8 cellular contexts compared by ENCODE assay signal in the genomic region with DNA sequence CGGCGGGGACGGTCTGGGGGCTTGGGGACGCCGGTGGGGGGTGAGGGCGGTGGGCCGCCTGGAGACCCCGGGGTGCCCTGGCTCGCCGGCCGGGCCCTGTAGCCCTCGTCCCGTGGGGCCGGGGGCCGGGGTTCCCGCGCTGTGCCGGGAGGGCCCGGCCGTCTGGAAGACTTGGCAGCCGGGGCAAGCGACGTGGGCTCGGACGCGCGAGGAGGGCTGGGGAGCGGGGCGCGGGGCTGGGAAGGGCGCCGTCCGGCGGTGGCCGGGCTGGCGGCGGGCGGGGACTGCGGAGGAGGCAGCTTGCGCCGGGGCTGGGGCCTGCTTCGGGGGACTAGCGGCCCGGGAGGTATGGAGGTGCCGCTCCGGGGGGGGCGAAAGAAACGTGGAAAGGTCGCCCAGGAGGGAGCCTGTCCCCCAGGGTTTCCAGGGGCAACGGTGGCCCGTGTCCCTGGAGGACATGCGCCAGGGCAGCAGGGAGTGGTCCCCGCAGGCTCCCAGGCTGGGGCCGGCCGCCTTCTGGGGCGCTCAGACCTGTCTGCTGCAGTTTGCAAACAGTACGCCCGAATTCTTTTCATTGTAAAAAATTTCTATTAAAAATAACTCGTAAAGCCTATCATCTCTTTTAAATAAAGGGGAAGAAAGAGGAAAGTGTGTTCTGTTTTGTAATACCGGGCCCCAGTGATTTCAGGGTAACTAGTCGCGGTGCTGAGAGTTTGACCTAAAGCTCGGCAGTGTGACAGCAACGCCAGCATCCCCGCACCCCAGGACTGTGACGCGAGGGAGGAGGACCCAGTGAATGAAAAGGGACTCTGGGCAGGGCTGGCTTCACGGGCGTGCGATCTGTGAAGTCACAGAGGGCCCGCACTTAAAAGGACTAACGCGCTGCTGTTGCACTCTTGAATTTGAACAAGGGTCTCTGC. TPM values are rescaled to one million over a fixed set of nuclear protein-coding genes. Genes with fewer than 3 reads are reported as not detected.
A peak's percentile ranks its signal among the peaks of the same experiment; 100 is the strongest.
DNase-seq lines count a peak whose midpoint lies in the region; ATAC-seq and TF ChIP-seq lines count a peak whose summit lies in the region.

No MANE protein-coding gene starts in this region.

- no peak for TF ChIP-seq CTCF in DND-41 (IDR thresholded peaks at IDR 0.05; ENCODE audit: borderline replicate concordance, extremely low read depth, low read length, poor library complexity, severe bottlenecking)
- no peak for TF ChIP-seq CTCF in IMR-90 (conservative IDR thresholded peaks at IDR 0.05; ENCODE audit: low read depth, low read length)
- TF ChIP-seq CTCF in mammary epithelial cell (conservative IDR thresholded peaks at IDR 0.05 in 1 of 2, IDR thresholded peaks at IDR 0.05 in 1 of 2; ENCODE audit: extremely low read depth in 1 of 2, insufficient read depth in 1 of 2, low read depth in 1 of 2, low read length in 2 of 2): peak in 1 of 2 donors; percentile 11

- H3K27ac ChIP-seq in DND-41 (ENCODE audit: low read length) (peak overlapping the region; percentile 61), IMR-90 (ENCODE audit: insufficient read depth, low read length) (peak overlapping the region; percentile 79), mammary epithelial cell (ENCODE audit: insufficient read depth, low read depth, low read length) (peak overlapping the region; percentile 24)

- dilution Hi-C loops in IMR-90 (cut with HindIII; ENCODE audit: low sequenced_read_pairs, unreplicated experiment): no loop called here
- dilution Hi-C loops in mammary epithelial cell (cut with HindIII; ENCODE audit: low sequenced_read_pairs): no loop called here

- peak overlapping the region; percentile 80 for H2AK5ac ChIP-seq in IMR-90 (ENCODE audit: low read depth, low read length)

- H2BK5ac ChIP-seq in IMR-90 (ENCODE audit: low read depth, low read length, poor library complexity, severe bottlenecking): peak overlapping the region; percentile 39

- TF ChIP-seq RAD21 in IMR-90 (IDR thresholded peaks at IDR 0.05; ENCODE audit: low read length): peak; percentile 17; the same call in 1 of the 2 replicates

- peak overlapping the region; percentile 66 for H3K4ac ChIP-seq in IMR-90 (ENCODE audit: low read depth, low read length)

- peak overlapping the region; percentile 83 for H2AK9ac ChIP-seq in IMR-90 (replicated peaks; ENCODE audit: low read depth, low read length, poor library complexity)

- H4K5ac ChIP-seq in IMR-90 (ENCODE audit: low read depth, low read length): peak overlapping the region; percentile 26; the same call in 1 of the 2 replicates

- POLR2A ChIA-PET in IMR-90 (lab: Charles Lee; ENCODE audit: unreplicated experiment): interaction anchor here (0.6 kb wide), 1 partner anchor 24 kb away, joined by 3 read pairs; no protein-coding TSS in a partner anchor

- H2BK15ac ChIP-seq in IMR-90 (ENCODE audit: low read depth, low read length): peak overlapping the region; percentile 26; the same call in 1 of the 3 replicates

- H2AFZ ChIP-seq in DND-41 (ENCODE audit: low read depth, low read length) (peak overlapping the region; percentile 77), IMR-90 (replicated peaks; ENCODE audit: low read length, poor library complexity) (peak overlapping the region; percentile 94), mammary epithelial cell (ENCODE audit: low read depth, low read length) (peak overlapping the region; percentile 87)

- no peaks in the 10 kb centered on the region for H3K9me3 ChIP-seq in DND-41 (ENCODE audit: insufficient read depth, low read length, severe bottlenecking)
- H3K9me3 ChIP-seq in IMR-90 (ENCODE audit: control insufficient read depth, insufficient read depth, low read length): no peaks in the 10 kb centered on the region
- H3K9me3 ChIP-seq in mammary epithelial cell (replicated peaks; ENCODE audit: insufficient read depth, low read length): no peaks in the 10 kb centered on the region

- peaks cover 4% of the 10 kb centered on the region; the same call in 1 of the 2 replicates for H3K9me1 ChIP-seq in IMR-90 (ENCODE audit: insufficient read depth, low read length)

- H4K20me1 ChIP-seq in DND-41 (ENCODE audit: insufficient read depth, low read length) (peaks cover 24% of the 10 kb centered on the region), IMR-90 (ENCODE audit: insufficient read depth, low read length) (peaks cover 6% of the 10 kb centered on the region; the same call in 1 of the 2 replicates), mammary epithelial cell (ENCODE audit: insufficient read depth, low read length) (no peaks in the 10 kb centered on the region)

- H3K56ac ChIP-seq in IMR-90 (ENCODE audit: extremely low read depth, insufficient read depth, low read length): peak overlapping the region; percentile 35

- peak overlapping the region; percentile 53 for H3K23ac ChIP-seq in IMR-90 (ENCODE audit: low read depth, low read length)

- intact Hi-C loops in IMR-90 (cut with micrococcal nuclease): loop anchor here (1.0 to 5.0 kb wide), 3 partner anchors 55 to 131 kb away; no protein-coding TSS in a partner anchor
- intact Hi-C loops in mammary epithelial cell (cut with micrococcal nuclease): loop anchor here (1.0 to 5.0 kb wide), 3 partner anchors 130 to 185 kb away; no protein-coding TSS in a partner anchor

- peak overlapping the region; percentile 97 for H3K4me2 ChIP-seq in DND-41 (ENCODE audit: insufficient read depth, low read length)
- peak overlapping the region; percentile 83 for H3K4me2 ChIP-seq in IMR-90 (ENCODE audit: low read depth, low read length)
- H3K4me2 ChIP-seq in mammary epithelial cell (ENCODE audit: insufficient read depth, low read depth, low read length): peak overlapping the region; percentile 98

- H3K79me1 ChIP-seq in IMR-90 (ENCODE audit: low read depth in 1 of 2, low read length in 2 of 2): peaks cover 11 to 29% of the 10 kb centered on the region in 2 experiments; a peak in 3 of 4 replicates

- H3K4me3 ChIP-seq in DND-41 (ENCODE audit: low read depth in 1 of 2, low read length in 2 of 2) (peak overlapping the region; percentile 72 to 78; a peak in 3 of 4 replicates), IMR-90 (ENCODE audit: insufficient read depth, low read depth, low read length) (peak overlapping the region; percentile 65), mammary epithelial cell (replicated peaks in 1 of 3; ENCODE audit: insufficient read depth in 1 of 3, low read depth in 2 of 3, low read length in 3 of 3) (peak overlapping the region; percentile 63 to 82 (median 67))

- in situ Hi-C loops in IMR-90 (cut with MboI; ENCODE audit: low sequenced_read_pairs) (loop anchor here (10.0 kb wide), 1 partner anchor 132 kb away; no protein-coding TSS in a partner anchor), mammary epithelial cell (cut with MboI; ENCODE audit: low sequenced_read_pairs in 2 of 2) (no loop called here)

- BruUV-seq in IMR-90 (replicated peaks; lab: Mats Ljungman, UMichigan) (no TSS peak), mammary epithelial cell (replicated peaks; lab: Mats Ljungman, UMichigan) (no TSS peak)

- peak overlapping the region; percentile 80 to 85; a peak in 2 of 4 replicates for H4K8ac ChIP-seq in IMR-90 (ENCODE audit: low read depth in 2 of 2, low read length in 2 of 2)

- CTCF ChIA-PET in IMR-90 (lab: Yijun Ruan, JAX) (interaction anchor here (0.9 to 1.3 kb wide), 4 partner anchors 66 to 165 kb away, joined by 3 read pairs; no protein-coding TSS in a partner anchor), mammary epithelial cell (lab: Charles Lee; ENCODE audit: low non-redundant PET) (interaction anchor here (0.6 kb wide), 1 partner anchor 114 kb away, joined by 4 read pairs; no protein-coding TSS in a partner anchor)

- H3K9ac ChIP-seq in DND-41 (ENCODE audit: low read depth, low read length) (peak overlapping the region; percentile 87), IMR-90 (ENCODE audit: low read depth, low read length) (peak overlapping the region; percentile 65), mammary epithelial cell (ENCODE audit: insufficient read depth, low read length) (peak overlapping the region; percentile 57)

- peak overlapping the region; percentile 57 for H2BK120ac ChIP-seq in IMR-90 (ENCODE audit: low read depth, low read length)

- peak overlapping the region; percentile 67 for H3K14ac ChIP-seq in IMR-90 (replicated peaks; ENCODE audit: low read depth, low read length)

- peak; percentile 42; the same call in 1 of the 2 replicates for TF ChIP-seq POLR2A in IMR-90 (IDR thresholded peaks at IDR 0.05; ENCODE audit: low read depth, low read length)

- H3K4me1 ChIP-seq in DND-41 (ENCODE audit: insufficient read depth, low read length) (peaks cover 35% of the 10 kb centered on the region), IMR-90 (ENCODE audit: control insufficient read depth, insufficient read depth, low read length) (peaks cover 2% of the 10 kb centered on the region), mammary epithelial cell (ENCODE audit: insufficient read depth, low read length) (peaks cover 19% of the 10 kb centered on the region)

- H3K27me3 ChIP-seq in DND-41 (ENCODE audit: insufficient read depth, low read length, poor library complexity): peaks cover 3% of the 10 kb centered on the region
- no peaks in the 10 kb centered on the region; the same call in 1 of the 2 replicates for H3K27me3 ChIP-seq in IMR-90 (ENCODE audit: control insufficient read depth, insufficient read depth, low read length)
- H3K27me3 ChIP-seq in mammary epithelial cell (ENCODE audit: insufficient read depth, low read length): no peaks in the 10 kb centered on the region

- H3K79me2 ChIP-seq in DND-41 (ENCODE audit: insufficient read depth, low read length): peaks cover 45% of the 10 kb centered on the region
- peaks cover 38% of the 10 kb centered on the region for H3K79me2 ChIP-seq in mammary epithelial cell (ENCODE audit: insufficient read depth, low read length)

- DNase-seq in DND-41 (peak; percentile 40), IMR-90 (peak; percentile 8), UCSD-AML1 (lab: John Stamatoyannopoulos, UW; ENCODE audit: unreplicated experiment) (peak; percentile 26), mammary epithelial cell (no peak), iris pigment epithelial cell (ENCODE audit: low read depth) (peak; percentile 28), NCI-H2196 treated with DMSO at 0.1 percent for 48 hours (lab: John Stamatoyannopoulos, UW; ENCODE audit: unreplicated experiment) (no peak)
- DNase-seq in stimulated activated CD4-positive, alpha-beta T cell treated with anti-CD3 and anti-CD28 coated beads, Interleukin-12 subunit alpha, Interleukin-12 subunit beta, amount 100 ng/mL, for 4 hours: peak; percentile 54

- H4K91ac ChIP-seq in IMR-90 (ENCODE audit: insufficient read depth, low read depth, low read length): peak overlapping the region; percentile 61

- no peak overlapping the region for H2BK20ac ChIP-seq in IMR-90 (ENCODE audit: low read depth, low read length)

- H3K36me3 ChIP-seq in DND-41 (ENCODE audit: insufficient read depth, low read length): no peaks in the 10 kb centered on the region; the same call in 1 of the 2 replicates
- no peaks in the 10 kb centered on the region for H3K36me3 ChIP-seq in IMR-90 (ENCODE audit: control insufficient read depth, insufficient read depth, low read length)
- no peaks in the 10 kb centered on the region for H3K36me3 ChIP-seq in mammary epithelial cell (ENCODE audit: insufficient read depth, low read length)

- H3K18ac ChIP-seq in IMR-90 (ENCODE audit: low read depth, low read length): peak overlapping the region; percentile 27; the same call in 1 of the 2 replicates

- ATAC-seq in DND-41 (ENCODE audit: insufficient read depth, low read depth) (peak; percentile 42), GM21528 (IDR thresholded peaks at IDR 0.05; ENCODE audit: low FRiP score, unreplicated experiment) (peak; percentile 50), IMR-90 (ENCODE audit: low read depth) (peak; percentile 63)

- WGBS in IMR-90 (ENCODE audit: extremely low coverage in 2 of 2, insufficient read length in 1 of 2), 2 experiments: 3% methylated on average over 30 of the region's 73 CpGs; no CpG with 5 or more reads in 1 of the 2 experiments
- 7% methylated on average over 10 of the region's 73 CpGs for WGBS in mammary epithelial cell (ENCODE audit: low coverage, missing lambda C conversion rate)

RNA-seq across cellular contexts. Expression of a gene that starts 0.8 kb away (rescaled TPM):
- total RNA-seq in IMR-90 (2012; rRNA removed) (5.2 and 5.6 TPM in 2 replicates), mammary epithelial cell (100 to 1,000 TPM in 1 of 2 donors, 10 to 100 TPM in 1; 77.8 to 138 TPM)
- polyA plus RNA-seq in IMR-90 (2012; rRNA removed) (15.4 and 17.2 TPM in 2 replicates), mammary epithelial cell (46.9 TPM)
- 11.0 and 13.8 TPM in 2 replicates for polyA plus RNA-seq in IMR-90 (2012; cell fraction: cytosol; rRNA removed)
- 8.9 TPM in 2 replicates for polyA plus RNA-seq in IMR-90 (2012; cell fraction: nucleus; rRNA removed; ENCODE audit: low replicate concordance)
- 193 TPM for polyA minus RNA-seq in mammary epithelial cell

Comparison
In these comparisons a context has a peak if more than half of its experiments do, and no peak if none do; other contexts are left out.
1. DNase-seq: peak in DND-41 (single experiment), IMR-90 (single experiment), UCSD-AML1 (single experiment), iris pigment epithelial cell (single experiment) and stimulated activated CD4-positive, alpha-beta T cell treated with anti-CD3 and anti-CD28 coated beads, Interleukin-12 subunit alpha, Interleukin-12 subunit beta, amount 100 ng/mL, for 4 hours (single experiment); none in mammary epithelial cell (single experiment) and NCI-H2196 treated with DMSO at 0.1 percent for 48 hours (single experiment).
2. H3K27ac ChIP-seq: peak in every context shown above with its lines; median percentile 79 in IMR-90; 61 in DND-41; 24 in mammary epithelial cell.
3. RNA of a gene that starts 0.8 kb away (total RNA-seq): 77.8 to 138 TPM in mammary epithelial cell; 5.2 to 5.6 TPM in IMR-90; every median in the first group is over 10 times any median in the second.
4. Peak in every context shown above with its lines, with median percentiles within 50 percentile points of each other: ATAC-seq, H2AFZ ChIP-seq, H3K4me2 ChIP-seq, H3K4me3 ChIP-seq and H3K9ac ChIP-seq.